1 cellular context compared by ENCODE assay signal in genomic region chr12:53200107-53200457, GRCh38.
TF ChIP-seq lines count a peak whose summit lies in the region.

No MANE protein-coding gene starts in this region.

TF ChIP-seq in WTC11, 78 proteins besides CTCF, POLR2A, EP300 and RAD21 (continued from another document):
- no peak for TF ChIP-seq ZNF532 (CRISPR knock-in tag; IDR thresholded peaks at IDR 0.05; ENCODE audit: borderline replicate concordance)
- TF ChIP-seq E2F1 (CRISPR knock-in tag; IDR thresholded peaks at IDR 0.05) = no peak
- TF ChIP-seq ESRRA (CRISPR knock-in tag; IDR thresholded peaks at IDR 0.05; ENCODE audit: borderline replicate concordance) = no peak
- no peak for TF ChIP-seq EMX1 (CRISPR knock-in tag; IDR thresholded peaks at IDR 0.05)
- no peak for TF ChIP-seq TCF7 (CRISPR knock-in tag; IDR thresholded peaks at IDR 0.05; ENCODE audit: low read depth)
- TF ChIP-seq SMAD3 (CRISPR knock-in tag; IDR thresholded peaks at IDR 0.05; ENCODE audit: borderline replicate concordance) = no peak
- TF ChIP-seq HMGA2 (CRISPR knock-in tag; IDR thresholded peaks at IDR 0.05) = no peak
- TF ChIP-seq, protein P1, sequence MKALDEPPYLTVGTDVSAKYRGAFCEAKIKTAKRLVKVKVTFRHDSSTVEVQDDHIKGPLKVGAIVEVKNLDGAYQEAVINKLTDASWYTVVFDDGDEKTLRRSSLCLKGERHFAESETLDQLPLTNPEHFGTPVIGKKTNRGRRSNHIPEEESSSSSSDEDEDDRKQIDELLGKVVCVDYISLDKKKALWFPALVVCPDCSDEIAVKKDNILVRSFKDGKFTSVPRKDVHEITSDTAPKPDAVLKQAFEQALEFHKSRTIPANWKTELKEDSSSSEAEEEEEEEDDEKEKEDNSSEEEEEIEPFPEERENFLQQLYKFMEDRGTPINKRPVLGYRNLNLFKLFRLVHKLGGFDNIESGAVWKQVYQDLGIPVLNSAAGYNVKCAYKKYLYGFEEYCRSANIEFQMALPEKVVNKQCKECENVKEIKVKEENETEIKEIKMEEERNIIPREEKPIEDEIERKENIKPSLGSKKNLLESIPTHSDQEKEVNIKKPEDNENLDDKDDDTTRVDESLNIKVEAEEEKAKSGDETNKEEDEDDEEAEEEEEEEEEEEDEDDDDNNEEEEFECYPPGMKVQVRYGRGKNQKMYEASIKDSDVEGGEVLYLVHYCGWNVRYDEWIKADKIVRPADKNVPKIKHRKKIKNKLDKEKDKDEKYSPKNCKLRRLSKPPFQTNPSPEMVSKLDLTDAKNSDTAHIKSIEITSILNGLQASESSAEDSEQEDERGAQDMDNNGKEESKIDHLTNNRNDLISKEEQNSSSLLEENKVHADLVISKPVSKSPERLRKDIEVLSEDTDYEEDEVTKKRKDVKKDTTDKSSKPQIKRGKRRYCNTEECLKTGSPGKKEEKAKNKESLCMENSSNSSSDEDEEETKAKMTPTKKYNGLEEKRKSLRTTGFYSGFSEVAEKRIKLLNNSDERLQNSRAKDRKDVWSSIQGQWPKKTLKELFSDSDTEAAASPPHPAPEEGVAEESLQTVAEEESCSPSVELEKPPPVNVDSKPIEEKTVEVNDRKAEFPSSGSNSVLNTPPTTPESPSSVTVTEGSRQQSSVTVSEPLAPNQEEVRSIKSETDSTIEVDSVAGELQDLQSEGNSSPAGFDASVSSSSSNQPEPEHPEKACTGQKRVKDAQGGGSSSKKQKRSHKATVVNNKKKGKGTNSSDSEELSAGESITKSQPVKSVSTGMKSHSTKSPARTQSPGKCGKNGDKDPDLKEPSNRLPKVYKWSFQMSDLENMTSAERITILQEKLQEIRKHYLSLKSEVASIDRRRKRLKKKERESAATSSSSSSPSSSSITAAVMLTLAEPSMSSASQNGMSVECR (CRISPR knock-in tag; IDR thresholded peaks at IDR 0.05; ENCODE audit: borderline replicate concordance) = no peak
- TF ChIP-seq FOXP1 (CRISPR knock-in tag; IDR thresholded peaks at IDR 0.05; ENCODE audit: borderline replicate concordance) = no peak
- TF ChIP-seq CREM (CRISPR knock-in tag; IDR thresholded peaks at IDR 0.05) = no peak
- TF ChIP-seq SOX15 (CRISPR knock-in tag; IDR thresholded peaks at IDR 0.05) = no peak
